In the genomic region with DNA sequence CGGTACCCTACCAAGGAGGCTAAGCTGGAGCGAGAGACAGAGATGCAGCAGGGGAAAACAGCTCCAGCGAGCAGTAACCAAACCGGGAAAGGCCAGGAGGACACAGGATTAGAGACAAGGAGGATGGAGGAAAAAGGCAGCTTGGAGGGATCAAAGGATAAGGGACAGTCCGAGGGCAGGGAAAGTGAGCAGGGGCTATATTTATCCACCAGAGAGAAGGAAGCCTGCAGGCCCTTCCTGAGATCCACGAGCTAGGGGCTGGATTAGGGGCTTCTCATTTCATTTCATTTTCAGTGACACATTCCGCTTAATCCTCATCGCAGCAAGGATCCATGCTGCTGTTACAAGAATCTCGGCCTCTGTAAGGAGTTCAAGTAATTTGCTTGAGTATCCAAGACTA, we compare ENCODE assay signal across 19 cellular contexts. TPM values are rescaled to one million over a fixed set of nuclear protein-coding genes. Genes with fewer than 3 reads are reported as not detected.
DNase-seq lines count a peak whose midpoint lies in the region; ATAC-seq and TF ChIP-seq lines count a peak whose summit lies in the region.
"Had no signal": no experiment of that assay in that cellular context is flagged by ENCODE, and none has a peak within 500 bp of the region (broad histone marks: within the 10 kb centered on the region; RNA-seq: fewer than 3 reads in every experiment).

No MANE protein-coding gene starts in this region.

- no peaks in the 10 kb centered on the region for H3K36me3 ChIP-seq in ascending aorta
- no peaks in the 10 kb centered on the region for H3K36me3 ChIP-seq in mesenchymal stem cell (ENCODE audit: control insufficient read depth in 1 of 2, insufficient read depth in 2 of 2, low read depth in 1 of 2, low read length in 2 of 2)
- no peaks in the 10 kb centered on the region for H3K36me3 ChIP-seq in stomach smooth muscle (ENCODE audit: control insufficient read depth in 2 of 2, insufficient read depth in 2 of 2, low read length in 2 of 2)
- no peaks in the 10 kb centered on the region for H3K36me3 ChIP-seq in vagina
- H3K36me3 ChIP-seq in H7 (replicated peaks; ENCODE audit: control insufficient read depth, insufficient read depth, low read length): no peaks in the 10 kb centered on the region; the same call in 1 of the 2 replicates
- H3K36me3 ChIP-seq: BE2C, SJSA1 had no signal

- no peak overlapping the region for H3K14ac ChIP-seq in mesenchymal stem cell (ENCODE audit: low read length in 2 of 2)

- no peaks in the 10 kb centered on the region for H3K79me1 ChIP-seq in mesenchymal stem cell (replicated peaks; ENCODE audit: low read length, poor library complexity, severe bottlenecking)

- H4K91ac ChIP-seq in mesenchymal stem cell (ENCODE audit: low read length): no peak overlapping the region

- H3K4me3 ChIP-seq in ascending aorta (no peak overlapping the region), mesenchymal stem cell (ENCODE audit: insufficient read depth in 1 of 2, low read depth in 1 of 2, low read length in 2 of 2) (no peak overlapping the region), stomach smooth muscle (ENCODE audit: low read length in 2 of 2) (no peak overlapping the region), vagina (no peak overlapping the region), H7 (ENCODE audit: insufficient read depth, low read depth, low read length) (no peak overlapping the region)
- H3K4me3 ChIP-seq: SJSA1 had no signal

- no peak overlapping the region for H2AFZ ChIP-seq in mesenchymal stem cell (ENCODE audit: low read depth, low read length)

- H3K36me3 Mint-ChIP-seq in CD4-positive, alpha-beta T cell (ENCODE audit: low read depth): no peaks in the 10 kb centered on the region
- no peaks in the 10 kb centered on the region for H3K36me3 Mint-ChIP-seq in activated CD8-positive, alpha-beta T cell treated with anti-CD3 and anti-CD28 coated beads, Interleukin-2, amount 10 ng/mL, durations not matched to agents 7 days and 5 days (ENCODE audit: low read depth)
- H3K36me3 Mint-ChIP-seq: CD8-positive, alpha-beta T cell had no signal

- no peak for TF ChIP-seq CTCF in ascending aorta (IDR thresholded peaks at IDR 0.05)
- TF ChIP-seq CTCF in vagina (IDR thresholded peaks at IDR 0.05): no peak
- no peak for TF ChIP-seq CTCF in CD4-positive, alpha-beta T cell (IDR thresholded peaks at IDR 0.05)

- CTCF ChIA-PET in CD4-positive, alpha-beta T cell (lab: Charles Lee): no interaction called here
- CTCF ChIA-PET in activated CD8-positive, alpha-beta T cell treated with anti-CD3 and anti-CD28 coated beads, Interleukin-2, amount 10 ng/mL, durations not matched to agents 7 days and 5 days (lab: Charles Lee): no interaction called here

- H3K23ac ChIP-seq in mesenchymal stem cell (ENCODE audit: low read length in 2 of 2): no peak overlapping the region

- H3K4me1 Mint-ChIP-seq in CD4-positive, alpha-beta T cell (ENCODE audit: low read depth): no peaks in the 10 kb centered on the region
- no peaks in the 10 kb centered on the region for H3K4me1 Mint-ChIP-seq in activated CD8-positive, alpha-beta T cell treated with anti-CD3 and anti-CD28 coated beads, Interleukin-2, amount 10 ng/mL, durations not matched to agents 7 days and 5 days (ENCODE audit: low read depth)

- intact Hi-C loops in ascending aorta (cut with DNase I) (loop anchor here (1.0 to 5.0 kb wide), 3 partner anchors 35 to 169 kb away; no protein-coding TSS in a partner anchor), vagina (cut with DNase I) (loop anchor here (5.0 kb wide), 4 partner anchors 35 to 100 kb away; no protein-coding TSS in a partner anchor)
- intact Hi-C loops in CD4-positive, alpha-beta T cell (cut with DNase I, micrococcal nuclease): no loop called here

- H3K9ac ChIP-seq in mesenchymal stem cell (ENCODE audit: low read length) (peak overlapping the region; percentile 68), stomach smooth muscle (ENCODE audit: low read length in 2 of 2) (no peak overlapping the region)

- no peak overlapping the region for H2BK15ac ChIP-seq in mesenchymal stem cell (ENCODE audit: low read depth, poor library complexity, severe bottlenecking)

- ATAC-seq in CD4-positive, alpha-beta T cell (ENCODE audit: poor library complexity): no peak
- no peak for ATAC-seq in activated CD8-positive, alpha-beta T cell treated with anti-CD3 and anti-CD28 coated beads, Interleukin-2, amount 10 ng/mL, durations not matched to agents 7 days and 5 days
- ATAC-seq: CD8-positive, alpha-beta T cell had no signal

- no peak overlapping the region for H3K27ac Mint-ChIP-seq in CD4-positive, alpha-beta T cell
- H3K27ac Mint-ChIP-seq in activated CD8-positive, alpha-beta T cell treated with anti-CD3 and anti-CD28 coated beads, Interleukin-2, amount 10 ng/mL, durations not matched to agents 7 days and 5 days: no peak overlapping the region
- H3K27ac Mint-ChIP-seq: CD8-positive, alpha-beta T cell had no signal

- POLR2A ChIA-PET in CD4-positive, alpha-beta T cell (lab: Charles Lee): no interaction called here
- POLR2A ChIA-PET in activated CD8-positive, alpha-beta T cell treated with anti-CD3 and anti-CD28 coated beads, Interleukin-2, amount 10 ng/mL, durations not matched to agents 7 days and 5 days (lab: Charles Lee): no interaction called here

- no peak overlapping the region for H3K4me3 Mint-ChIP-seq in CD4-positive, alpha-beta T cell
- H3K4me3 Mint-ChIP-seq in activated CD8-positive, alpha-beta T cell treated with anti-CD3 and anti-CD28 coated beads, Interleukin-2, amount 10 ng/mL, durations not matched to agents 7 days and 5 days: no peak overlapping the region
- H3K4me3 Mint-ChIP-seq: CD8-positive, alpha-beta T cell had no signal

- H3K4me2 ChIP-seq in mesenchymal stem cell (ENCODE audit: low read length, poor library complexity, severe bottlenecking): no peak overlapping the region

- H3K4me1 ChIP-seq in ascending aorta (peaks cover 0 to 16% of the 10 kb centered on the region in 2 donors), mesenchymal stem cell (ENCODE audit: control insufficient read depth, insufficient read depth, low read depth, low read length) (peaks cover 8% of the 10 kb centered on the region), stomach smooth muscle (ENCODE audit: control insufficient read depth, insufficient read depth, low read length) (peaks cover 25% of the 10 kb centered on the region), vagina (peaks cover 32% of the 10 kb centered on the region)

- H2AK5ac ChIP-seq in mesenchymal stem cell (ENCODE audit: low read length, severe bottlenecking): no peak overlapping the region

- H3K9me3 ChIP-seq in ascending aorta (no peaks in the 10 kb centered on the region), mesenchymal stem cell (ENCODE audit: control insufficient read depth, low read length) (peaks cover 12% of the 10 kb centered on the region), stomach smooth muscle (ENCODE audit: control insufficient read depth in 2 of 2, low read length in 2 of 2) (peaks cover 5 to 11% of the 10 kb centered on the region in 2 donors), vagina (no peaks in the 10 kb centered on the region)
- H3K9me3 ChIP-seq in CD4-positive, alpha-beta T cell (ENCODE audit: control insufficient read depth, low read length): peaks cover 6% of the 10 kb centered on the region
- H3K9me3 ChIP-seq: BE2C had no signal

- H3K27me3 ChIP-seq in ascending aorta: no peaks in the 10 kb centered on the region
- peaks cover 0 to 80% of the 10 kb centered on the region in 2 experiments for H3K27me3 ChIP-seq in mesenchymal stem cell (ENCODE audit: control insufficient read depth in 1 of 2, insufficient read depth in 1 of 2, low read length in 2 of 2)
- no peaks in the 10 kb centered on the region for H3K27me3 ChIP-seq in stomach smooth muscle (ENCODE audit: control insufficient read depth in 1 of 2, insufficient read depth in 2 of 2, low read length in 2 of 2)
- no peaks in the 10 kb centered on the region for H3K27me3 ChIP-seq in vagina
- peaks cover 2% of the 10 kb centered on the region; the same call in 1 of the 2 replicates for H3K27me3 ChIP-seq in H7 (ENCODE audit: control insufficient read depth, insufficient read depth, low read length)
- H3K27me3 ChIP-seq in CD4-positive, alpha-beta T cell (ENCODE audit: control insufficient read depth, insufficient read depth, low read length): no peaks in the 10 kb centered on the region
- H3K27me3 ChIP-seq: BE2C, SJSA1 had no signal

- no peak overlapping the region for H4K8ac ChIP-seq in mesenchymal stem cell (ENCODE audit: low read length)

- peaks cover 15% of the 10 kb centered on the region for H3K27me3 Mint-ChIP-seq in CD4-positive, alpha-beta T cell
- peaks cover 27% of the 10 kb centered on the region for H3K27me3 Mint-ChIP-seq in activated CD8-positive, alpha-beta T cell treated with anti-CD3 and anti-CD28 coated beads, Interleukin-2, amount 10 ng/mL, durations not matched to agents 7 days and 5 days (ENCODE audit: low read depth)

- DNase-seq in ascending aorta (ENCODE audit: low spot score in 2 of 2) (no peak), mesenchymal stem cell (no peak), vagina (ENCODE audit: extremely low spot score in 2 of 2) (no peak), H7 (no peak)
- DNase-seq in CD4-positive, alpha-beta T cell: no peak
- DNase-seq in activated CD8-positive, alpha-beta T cell treated with anti-CD3 and anti-CD28 coated beads, Interleukin-2, amount 10 ng/mL, durations not matched to agents 7 days and 5 days: no peak
- DNase-seq: BE2C; CD8-positive, alpha-beta T cell; Kasumi-1; NCI-H1417 treated with DMSO at 0.1 percent for 48 hours; NCI-H2029; NCI-H524 treated with DMSO at 0.1 percent for 48 hours; NK-92 treated with Interleukin-12 subunit alpha and Interleukin-12 subunit beta, amount 100 ng/mL, for 24 hours; OCI-M1 had no signal

- H2BK120ac ChIP-seq in mesenchymal stem cell (ENCODE audit: low read depth, low read length): no peak overlapping the region

- H3K27ac ChIP-seq in ascending aorta (peak overlapping the region; percentile 73 to 79), mesenchymal stem cell (ENCODE audit: low read length, poor library complexity, severe bottlenecking) (no peak overlapping the region), stomach smooth muscle (ENCODE audit: low read length) (peak overlapping the region; percentile 31), vagina (peak overlapping the region; percentile 86)
- no peak overlapping the region for H3K27ac ChIP-seq in CD4-positive, alpha-beta T cell (ENCODE audit: low read depth, low read length)
- H3K27ac ChIP-seq: RWPE1, SJSA1 had no signal

- no peaks in the 10 kb centered on the region for H3K9me3 Mint-ChIP-seq in CD4-positive, alpha-beta T cell
- H3K9me3 Mint-ChIP-seq in activated CD8-positive, alpha-beta T cell treated with anti-CD3 and anti-CD28 coated beads, Interleukin-2, amount 10 ng/mL, durations not matched to agents 7 days and 5 days (ENCODE audit: insufficient read depth): no peaks in the 10 kb centered on the region

- H2BK12ac ChIP-seq in mesenchymal stem cell (ENCODE audit: low read length in 2 of 2): no peak overlapping the region

- no peak overlapping the region for H3K18ac ChIP-seq in mesenchymal stem cell (ENCODE audit: low read depth in 1 of 2, low read length in 2 of 2)

- no peak for TF ChIP-seq POLR2A in vagina (IDR thresholded peaks at IDR 0.05)

- H2BK5ac ChIP-seq in mesenchymal stem cell (ENCODE audit: low read depth, low read length, poor library complexity, severe bottlenecking): no peak overlapping the region

- 90% methylated on average over 9 of the region's 9 CpGs for WGBS in mesenchymal stem cell

- H3K4ac ChIP-seq in mesenchymal stem cell (ENCODE audit: low read depth in 1 of 2, low read length in 2 of 2): no peak overlapping the region

RNA-seq across cellular contexts. Expression of gene PRELP, which starts 33.8 kb away (rescaled TPM):
- 142 TPM for total RNA-seq in ascending aorta
- polyA plus RNA-seq in mesenchymal stem cell (2013, experiment 1 of 2): 2.2 TPM
- 2.1 TPM for polyA plus RNA-seq in mesenchymal stem cell (2013, experiment 2 of 2)
- total RNA-seq in vagina: 128 TPM
- total RNA-seq in H7 (2014; rRNA removed; shearing (Covaris generic)): 0.03 TPM in 1 of 2 replicates, not detected in the other
- not detected for total RNA-seq in CD4-positive, alpha-beta T cell
- total RNA-seq in activated CD8-positive, alpha-beta T cell treated with anti-CD3 and anti-CD28 coated beads, Interleukin-2, amount 10 ng/mL, durations not matched to agents 7 days and 5 days: not detected
- total RNA-seq: CD8-positive, alpha-beta T cell; H4; SJSA1 had no signal

RNA-seq across cellular contexts. Expression of gene OPTC, which starts 52.1 kb away (rescaled TPM):
- total RNA-seq in ascending aorta (not detected), vagina (not detected)
- polyA plus RNA-seq in mesenchymal stem cell (2013, experiment 1 of 2): not detected
- polyA plus RNA-seq in mesenchymal stem cell (2013, experiment 2 of 2): not detected
- 0.30 and 0.80 TPM in 2 replicates for total RNA-seq in H7 (2014; rRNA removed; shearing (Covaris generic))
- total RNA-seq in CD4-positive, alpha-beta T cell: not detected
- total RNA-seq in activated CD8-positive, alpha-beta T cell treated with anti-CD3 and anti-CD28 coated beads, Interleukin-2, amount 10 ng/mL, durations not matched to agents 7 days and 5 days: not detected
- total RNA-seq: CD8-positive, alpha-beta T cell; H4; SJSA1 had no signal
- polyA plus RNA-seq: AG04450 had no signal

Comparison
In these comparisons a context has a peak if more than half of its experiments do, and no peak if none do; other contexts are left out.
1. H3K27ac ChIP-seq: peak in ascending aorta (2 of 2), stomach smooth muscle (single experiment) and vagina (single experiment); none in mesenchymal stem cell (single experiment) and CD4-positive, alpha-beta T cell (single experiment).
2. RNA of gene PRELP, which starts 33.8 kb away (total RNA-seq): 142 TPM in ascending aorta (single experiment) and 128 TPM in vagina (single experiment); 0.03 TPM in H7, not detected in CD4-positive, alpha-beta T cell and not detected in activated CD8-positive, alpha-beta T cell treated with anti-CD3 and anti-CD28 coated beads, Interleukin-2, amount 10 ng/mL, durations not matched to agents 7 days and 5 days; every median in the first group is over 100 times any median in the second.
3. intact Hi-C loops: an anchor here in ascending aorta (1.0 to 5.0 kb wide) and vagina (5.0 kb wide); none called in CD4-positive, alpha-beta T cell.